ENCODE assay signal across 14 cellular contexts in the genomic region with DNA sequence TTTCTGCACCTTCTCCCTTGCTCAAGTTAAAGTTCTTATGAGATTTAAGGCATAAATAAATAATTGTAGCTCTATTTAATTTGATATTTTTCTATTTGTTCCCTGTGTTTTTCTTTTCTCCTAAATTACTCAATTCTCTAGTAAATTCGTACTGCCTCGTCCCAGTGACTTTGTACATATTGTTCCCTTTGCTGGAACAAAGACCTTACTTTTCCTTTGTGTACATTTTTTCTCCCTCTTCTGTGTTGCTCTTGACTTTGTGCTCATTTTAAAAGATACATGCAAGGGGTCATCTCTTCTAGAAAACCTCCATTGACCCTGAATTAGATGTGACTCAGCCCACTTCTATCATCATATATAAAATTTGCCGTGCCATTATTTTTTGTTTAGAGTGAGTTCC. TPM values are rescaled to one million over a fixed set of nuclear protein-coding genes. Genes with fewer than 3 reads are reported as not detected.
DNase-seq lines count a peak whose midpoint lies in the region; ATAC-seq, FAIRE-seq and TF ChIP-seq lines count a peak whose summit lies in the region.
"Had no signal": no experiment of that assay in that cellular context is flagged by ENCODE, and none has a peak within 500 bp of the region (broad histone marks: within the 10 kb centered on the region; RNA-seq: fewer than 3 reads in every experiment).

No MANE protein-coding gene starts in this region.

- H3K4me3 Mint-ChIP-seq in T-helper 17 cell = peak overlapping the region; percentile 3
- H3K4me3 Mint-ChIP-seq in osteocyte (ENCODE audit: unreplicated experiment) = no peak overlapping the region
- H3K4me3 Mint-ChIP-seq: H9 had no signal

- ATAC-seq in T-helper 17 cell (no peak), HG02840 (IDR thresholded peaks at IDR 0.05; ENCODE audit: low FRiP score, unreplicated experiment) (no peak), GM21717 (IDR thresholded peaks at IDR 0.05; ENCODE audit: unreplicated experiment) (no peak)

- H3K27me3 Mint-ChIP-seq in T-helper 17 cell (no peaks in the 10 kb centered on the region), osteocyte (ENCODE audit: unreplicated experiment) (no peaks in the 10 kb centered on the region)

- H3K27ac Mint-ChIP-seq in T-helper 17 cell (peak overlapping the region; percentile 76), osteocyte (ENCODE audit: unreplicated experiment) (peak overlapping the region; percentile 42)

- DNase-seq in Ammon's horn (ENCODE audit: low spot score) (peak; percentile 38), T-helper 17 cell (no peak), frontal cortex (ENCODE audit: low spot score in 2 of 2) (no peak), osteocyte (ENCODE audit: extremely low spot score, unreplicated experiment) (no peak), head of caudate nucleus (no peak), HK-2 (ENCODE audit: unreplicated experiment) (no peak)
- DNase-seq: DMS 273 treated with DMSO at 0.1 percent for 48 hours, H9, NCI-H187 treated with DMSO at 0.1 percent for 48 hours, RPMI8226, SIG-M5 had no signal

- peaks cover 2% of the 10 kb centered on the region for H3K36me3 Mint-ChIP-seq in T-helper 17 cell (ENCODE audit: low read depth)
- peaks cover 7% of the 10 kb centered on the region for H3K36me3 Mint-ChIP-seq in osteocyte (ENCODE audit: unreplicated experiment)

- TF ChIP-seq CTCF in osteocyte (IDR thresholded peaks at IDR 0.05) = no peak

- intact Hi-C loops in head of caudate nucleus (cut with DNase I) = no loop called here

- H3K4me1 Mint-ChIP-seq in T-helper 17 cell (peaks cover 60% of the 10 kb centered on the region), osteocyte (ENCODE audit: unreplicated experiment) (peaks cover 61% of the 10 kb centered on the region)

- no peaks in the 10 kb centered on the region for H3K9me3 Mint-ChIP-seq in osteocyte (ENCODE audit: unreplicated experiment)
- H3K9me3 Mint-ChIP-seq: H9 had no signal

- no peaks in the 10 kb centered on the region for H3K9me3 ChIP-seq in T-helper 17 cell (ENCODE audit: control insufficient read depth, low read length, poor library complexity, severe bottlenecking)

- FAIRE-seq in frontal cortex (lab: Jason Lieb, UNC) = peak; percentile 40
- FAIRE-seq: HTR-8/SVneo had no signal

RNA-seq across cellular contexts. Expression of a gene that starts 29.5 kb away (rescaled TPM):
- 10 to 100 TPM; 60.1 to 65.1 TPM for total RNA-seq in T-helper 17 cell
- total RNA-seq in frontal cortex = 137 TPM
- 61.6 and 62.8 TPM in 2 replicates for total RNA-seq in osteocyte

RNA-seq across cellular contexts. Expression of a gene that starts 35.3 kb away (rescaled TPM):
- total RNA-seq in T-helper 17 cell (10 to 100 TPM; 11.7 to 15.8 TPM), frontal cortex (3.7 TPM), osteocyte (4.6 and 5.1 TPM in 2 replicates)
